ENCODE assay signal across 22 cellular contexts in the genomic region with DNA sequence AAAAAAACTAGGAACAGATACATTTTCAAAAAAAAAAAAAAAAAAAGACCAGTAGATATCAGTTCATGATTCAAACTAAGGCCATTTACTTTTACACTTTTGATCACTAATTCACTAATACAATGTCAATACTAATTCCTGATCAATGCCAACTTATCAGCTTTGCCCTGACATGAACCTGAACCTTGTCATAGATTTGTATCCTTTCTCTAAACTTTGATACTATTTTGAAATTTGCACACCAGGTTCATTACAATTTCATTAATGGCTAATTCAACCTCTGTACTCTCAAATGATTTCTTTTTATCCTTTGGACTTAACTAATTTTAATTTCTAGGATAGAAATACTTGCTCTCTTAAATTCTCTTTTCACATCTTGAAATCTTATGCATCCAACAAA. TPM values are rescaled to one million over a fixed set of nuclear protein-coding genes. Genes with fewer than 3 reads are reported as not detected.
DNase-seq lines count a peak whose midpoint lies in the region; ATAC-seq, FAIRE-seq and TF ChIP-seq lines count a peak whose summit lies in the region.
"Had no signal": no experiment of that assay in that cellular context is flagged by ENCODE, and none has a peak within 500 bp of the region (broad histone marks: within the 10 kb centered on the region; RNA-seq: fewer than 3 reads in every experiment).

No MANE protein-coding gene starts in this region.

- no peak overlapping the region for H3K27ac ChIP-seq in GM12878 (ENCODE audit: control insufficient read depth, insufficient read depth)
- H3K27ac ChIP-seq in right lobe of liver, result no peak overlapping the region

- TF ChIP-seq EP300 in GM12878 (IDR thresholded peaks at IDR 0.05; ENCODE audit: borderline replicate concordance in 1 of 2, control insufficient read depth in 1 of 2, low read depth in 2 of 2, low read length in 2 of 2), result no peak

- H3K36me3 ChIP-seq in GM12878 (ENCODE audit: control insufficient read depth in 2 of 2, insufficient read depth in 2 of 2, low read length in 1 of 2) (no peaks in the 10 kb centered on the region), right lobe of liver (no peaks in the 10 kb centered on the region)
- H3K36me3 ChIP-seq: HAP-1 had no signal

- no peak overlapping the region for H3K4me2 ChIP-seq in GM12878 (ENCODE audit: control insufficient read depth, insufficient read depth)

- H3K27ac Mint-ChIP-seq in endothelial cell (ENCODE audit: unreplicated experiment) (no peak overlapping the region), WTC11 (no peak overlapping the region)
- H3K27ac Mint-ChIP-seq: CD4-positive, alpha-beta memory T cell; HFFc6 had no signal

- in situ Hi-C loops in GM12878 (cut with MboI), result no loop called here

- no peaks in the 10 kb centered on the region for H3K36me3 Mint-ChIP-seq in endothelial cell (ENCODE audit: low read depth, unreplicated experiment)
- no peaks in the 10 kb centered on the region for H3K36me3 Mint-ChIP-seq in WTC11
- H3K36me3 Mint-ChIP-seq: CD4-positive, alpha-beta memory T cell had no signal

- H3K79me2 ChIP-seq in GM12878 (ENCODE audit: control insufficient read depth, insufficient read depth, low read length), result no peaks in the 10 kb centered on the region

- no peaks in the 10 kb centered on the region for H3K9me3 ChIP-seq in GM12878 (replicated peaks; ENCODE audit: control insufficient read depth, insufficient read depth, low read length)
- no peaks in the 10 kb centered on the region for H3K9me3 ChIP-seq in right lobe of liver
- H3K9me3 ChIP-seq: HAP-1 had no signal

- intact Hi-C loops in GM12878 (cut with micrococcal nuclease; ENCODE audit: unreplicated experiment) (no loop called here), right lobe of liver (cut with DNase I) (no loop called here)

- DNase-seq in GM12878 (ENCODE audit: low read depth, low spot score), result no peak
- no peak for DNase-seq in frontal cortex (ENCODE audit: low spot score in 2 of 2)
- DNase-seq in right lobe of liver, result no peak
- DNase-seq in endothelial cell (ENCODE audit: low spot score), result no peak
- DNase-seq in WTC11 (ENCODE audit: low spot score), result no peak
- DNase-seq: C1 segment of cervical spinal cord; Calu3; CD4-positive, alpha-beta memory T cell; COR-L47; DMS53; DMS79 treated with DMSO at 0.1 percent for 48 hours; GF-D8; GOT3; HFFc6 had no signal

- H3K4me3 ChIP-seq in GM12878, result no peak overlapping the region
- H3K4me3 ChIP-seq in right lobe of liver, result no peak overlapping the region
- H3K4me3 ChIP-seq: HAP-1 had no signal

- H3K27me3 Mint-ChIP-seq in endothelial cell (ENCODE audit: unreplicated experiment), result no peaks in the 10 kb centered on the region
- no peaks in the 10 kb centered on the region for H3K27me3 Mint-ChIP-seq in WTC11 (ENCODE audit: low read depth)
- H3K27me3 Mint-ChIP-seq: CD4-positive, alpha-beta memory T cell had no signal

- TF ChIP-seq POLR2A in GM12878 (IDR thresholded peaks at IDR 0.05; ENCODE audit: low read depth, low read length) (no peak), right lobe of liver (IDR thresholded peaks at IDR 0.05) (no peak)

- TF ChIP-seq CTCF in GM12878 (IDR thresholded peaks at IDR 0.05 in 2 of 3, conservative IDR thresholded peaks at IDR 0.05 in 1 of 3; ENCODE audit: control insufficient read depth in 2 of 3, extremely low read depth in 1 of 3, insufficient read depth in 1 of 3, low read depth in 3 of 3, low read length in 3 of 3) (no peak), right lobe of liver (IDR thresholded peaks at IDR 0.05) (no peak), endothelial cell (IDR thresholded peaks at IDR 0.05; ENCODE audit: unreplicated experiment) (no peak), WTC11 (IDR thresholded peaks at IDR 0.05) (no peak)

- H3K4me1 Mint-ChIP-seq in endothelial cell (ENCODE audit: unreplicated experiment) (no peaks in the 10 kb centered on the region), WTC11 (peaks cover 4% of the 10 kb centered on the region; the same call in 1 of the 2 replicates)
- H3K4me1 Mint-ChIP-seq: CD4-positive, alpha-beta memory T cell had no signal

- CTCF ChIA-PET in GM12878 (lab: Yijun Ruan, JAX) (no interaction called here), WTC11 (lab: Charles Lee) (no interaction called here)

- RAD21 ChIA-PET in GM12878 (lab: Charles Lee; ENCODE audit: unreplicated experiment), result interaction anchor here (0.7 kb wide), 1 partner anchor 34 kb away, joined by 3 read pairs; no protein-coding TSS in a partner anchor

- ATAC-seq in GM12878 (no peak), right lobe of liver (peak; percentile 48 to 81 (median 59)), GM18502 (IDR thresholded peaks at IDR 0.05; ENCODE audit: poor library complexity, unreplicated experiment) (no peak), WTC11 (no peak)

- H3K9ac ChIP-seq in GM12878 (ENCODE audit: control insufficient read depth, insufficient read depth, low read length), result no peak overlapping the region

- no peak for TF ChIP-seq RAD21 in GM12878 (IDR thresholded peaks at IDR 0.05; ENCODE audit: insufficient read depth, low read depth, low read length)

- H3K9me3 Mint-ChIP-seq in endothelial cell (ENCODE audit: unreplicated experiment) (no peaks in the 10 kb centered on the region), WTC11 (peaks cover 3% of the 10 kb centered on the region; the same call in 1 of the 2 replicates)
- H3K9me3 Mint-ChIP-seq: CD4-positive, alpha-beta memory T cell had no signal

- H3K4me1 ChIP-seq in GM12878 (ENCODE audit: control insufficient read depth, insufficient read depth, low read length) (no peaks in the 10 kb centered on the region), right lobe of liver (peaks cover 0 to 15% (median 0%) of the 10 kb centered on the region in 4 donors)
- H3K4me1 ChIP-seq: HAP-1 had no signal

- H3K27me3 ChIP-seq in GM12878 (replicated peaks in 1 of 2; ENCODE audit: control insufficient read depth in 2 of 2, insufficient read depth in 2 of 2, low read length in 1 of 2) (no peaks in the 10 kb centered on the region), right lobe of liver (no peaks in the 10 kb centered on the region)

- H2AFZ ChIP-seq in GM12878 (ENCODE audit: control insufficient read depth, low read depth, low read length), result no peak overlapping the region

- FAIRE-seq in GM12878 (lab: Jason Lieb, UNC) (peak; percentile 35), frontal cortex (lab: Jason Lieb, UNC) (peak; percentile 70)
- FAIRE-seq: GM12892, H54 had no signal

- BruUV-seq in GM12878 (replicated peaks; lab: Mats Ljungman, UMichigan), result no TSS peak

- POLR2A ChIA-PET in GM12878 (lab: Charles Lee), result no interaction called here
- POLR2A ChIA-PET in WTC11 (lab: Charles Lee), result no interaction called here

- no peaks in the 10 kb centered on the region for H4K20me1 ChIP-seq in GM12878 (ENCODE audit: control insufficient read depth, insufficient read depth)

- H3K4me3 Mint-ChIP-seq in endothelial cell (ENCODE audit: unreplicated experiment) (no peak overlapping the region), WTC11 (no peak overlapping the region)
- H3K4me3 Mint-ChIP-seq: CD4-positive, alpha-beta memory T cell; HFFc6 had no signal

- SMC1A ChIA-PET in GM12878 (lab: Charles Lee; ENCODE audit: uncharacterized antibody, unreplicated experiment), result interaction anchor here (0.7 kb wide), 1 partner anchor 171 kb away, joined by 3 read pairs; no protein-coding TSS in a partner anchor

TF ChIP-seq in GM12878, 131 proteins besides CTCF, POLR2A, EP300 and RAD21 (continues in another document):
- TF ChIP-seq HDAC6 (IDR thresholded peaks at IDR 0.05; ENCODE audit: unreplicated experiment), result no peak
- TF ChIP-seq ZBED1 (IDR thresholded peaks at IDR 0.05; ENCODE audit: borderline replicate concordance), result no peak
- no peak for TF ChIP-seq STAT1 (conservative IDR thresholded peaks at IDR 0.05)
- TF ChIP-seq SREBF2 (IDR thresholded peaks at IDR 0.05; ENCODE audit: low read length), result no peak
- no peak for TF ChIP-seq SMAD1 (IDR thresholded peaks at IDR 0.05; ENCODE audit: low read depth, partially characterized antibody)
- TF ChIP-seq ESRRA (IDR thresholded peaks at IDR 0.05; ENCODE audit: low read length), result no peak
- no peak for TF ChIP-seq RELA (IDR thresholded peaks at IDR 0.05; ENCODE audit: borderline replicate concordance, partially characterized antibody)

TF ChIP-seq in WTC11, 78 proteins besides CTCF, POLR2A, EP300 and RAD21 (continues in another document):
- TF ChIP-seq FOXP1 (CRISPR knock-in tag; IDR thresholded peaks at IDR 0.05; ENCODE audit: borderline replicate concordance), result no peak
- no peak for TF ChIP-seq E2F5 (CRISPR knock-in tag; IDR thresholded peaks at IDR 0.05)

RNA-seq across cellular contexts. Expression of gene UGT2B7, which starts 37.7 kb away (rescaled TPM):
- total RNA-seq in GM12878 (2013; cell fraction: nucleolus; rRNA removed), result 3.9 and 4.6 TPM in 2 replicates
- 0.27 and 0.79 TPM in 2 replicates for total RNA-seq in GM12878 (2014; rRNA removed)
- total RNA-seq in GM12878 (2014; rRNA removed; fragmentation: Illumina TruSeq; extraction: Trizol), result 0.46 and 1.5 TPM in 2 replicates
- 0.77 and 1.0 TPM in 2 replicates for total RNA-seq in GM12878 (2021)
- 0.13 TPM for polyA plus RNA-seq in GM12878 (2011; ENCODE audit: low read depth)
- polyA plus RNA-seq in GM12878 (2011; rRNA removed), result 2.9 and 3.6 TPM in 2 replicates
- polyA plus RNA-seq in GM12878 (2011; cell fraction: cytosol; rRNA removed), result 1.1 and 1.6 TPM in 2 replicates
- 2.6 and 2.9 TPM in 2 replicates for polyA plus RNA-seq in GM12878 (2011; cell fraction: nucleus; rRNA removed)
- 0.13 TPM in 1 of 2 replicates, not detected in the other for polyA plus RNA-seq in GM12878 (2012)
- polyA plus RNA-seq in GM12878 (2014; fragmentation: Illumina TruSeq; extraction: Trizol), result 0.73 TPM in 2 replicates
- 1 to 10 TPM; 1.5 to 2.1 TPM for polyA plus RNA-seq in GM12878 (2014; fragmentation: Nextera tagmentation; extraction: Ambion mirVana)
- 0.39 and 0.77 TPM in 2 replicates for polyA plus RNA-seq in GM12878 (2014; rRNA removed)
- polyA plus RNA-seq in GM12878 (2016; fragmentation: Nextera tagmentation; extraction: Ambion mirVana), result 1 to 10 TPM; 1.0 to 1.3 TPM
- 2.0 and 2.2 TPM in 2 replicates for polyA minus RNA-seq in GM12878 (2011; rRNA and poly(A)+ RNA removed)
- polyA minus RNA-seq in GM12878 (2011; cell fraction: cytosol; rRNA and poly(A)+ RNA removed), result 0.94 TPM in 1 of 2 replicates, not detected in the other
- 3.3 and 3.4 TPM in 2 replicates for polyA minus RNA-seq in GM12878 (2011; cell fraction: nucleus; rRNA and poly(A)+ RNA removed)
- not detected for total RNA-seq in frontal cortex
- total RNA-seq in right lobe of liver, result 100 to 1,000 TPM in 4 of 6 experiments, 10 to 100 TPM in 2; 88.5 to 377 (median 241) TPM
- not detected for total RNA-seq in endothelial cell (ENCODE audit: unreplicated experiment)
- total RNA-seq in WTC11 (2021), result 0.11 TPM in 1 of 3 replicates, not detected in the others
- total RNA-seq: A673; CD4-positive, alpha-beta memory T cell; Daoy; G401 had no signal
- polyA plus RNA-seq: BJ; CD4-positive, alpha-beta memory T cell had no signal

Comparison
In these comparisons a context has a peak if more than half of its experiments do, and no peak if none do; other contexts are left out.
1. ATAC-seq: peak in right lobe of liver (4 of 4); none in GM12878 (single experiment), GM18502 (single experiment) and WTC11 (single experiment).
2. RNA of gene UGT2B7, which starts 37.7 kb away (total RNA-seq): 88.5 to 377 TPM in right lobe of liver; 0.27 to 4.6 TPM in GM12878, 0.11 TPM in WTC11, not detected in frontal cortex (single experiment) and not detected in endothelial cell (single experiment); every median in the first group is over 10 times any median in the second.